Comparison of ENCODE assay signal across 35 cellular contexts in genomic region chr4:4580494-4580893, GRCh38.
"Had no signal": no experiment of that assay in that cellular context is flagged by ENCODE, and none has a peak within 500 bp of the region (broad histone marks: within the 10 kb centered on the region; RNA-seq: fewer than 3 reads in every experiment).

No MANE protein-coding gene starts in this region.

- H3K27me3 ChIP-seq: MG63 had no signal

- DNase-seq: Karpas-422, Kasumi-1, MG63, MM.1S, MV-4-11, NCI-H1048, NCI-H1092, NCI-H1092 treated with DMSO at 0.1 percent for 48 hours, NCI-H1105, NCI-H1105 treated with DMSO at 0.1 percent for 48 hours, NCI-H1417, NCI-H1417 treated with DMSO at 0.1 percent for 48 hours, NCI-H1436, NCI-H1436 treated with DMSO at 0.1 percent for 48 hours, NCI-H146, NCI-H1694, NCI-H1694 treated with DMSO at 0.1 percent for 48 hours, NCI-H187, NCI-H187 treated with DMSO at 0.1 percent for 48 hours, NCI-H1930, NCI-H2029, NCI-H2029 treated with DMSO at 0.1 percent for 48 hours, NCI-H2081, NCI-H2081 treated with DMSO at 0.1 percent for 48 hours, NCI-H2107, NCI-H2171, NCI-H2171 treated with DMSO at 0.1 percent for 48 hours, NCI-H2227 treated with DMSO at 0.1 percent for 48 hours, NCI-H226, NCI-H345, NCI-H446, NCI-H446 treated with DMSO at 0.1 percent for 48 hours, NCI-H510A, NCI-H510A treated with DMSO at 0.1 percent for 48 hours, NCI-H524 had no signal

- H3K4me3 ChIP-seq: MG63 had no signal

- H3K9me3 ChIP-seq: MG63 had no signal

- H3K36me3 ChIP-seq: MG63 had no signal
